Comparison of ENCODE assay signal across 1 cellular context in genomic region chr19:36210497-36210896, GRCh38.
TF ChIP-seq lines count a peak whose summit lies in the region.

No MANE protein-coding gene starts in this region.

TF ChIP-seq in IMR-90, 13 proteins besides CTCF, POLR2A, EP300 and RAD21:
- TF ChIP-seq CEBPB (IDR thresholded peaks at IDR 0.05; ENCODE audit: low read depth, low read length): no peak
- TF ChIP-seq SMC3 (IDR thresholded peaks at IDR 0.05; ENCODE audit: low read depth, low read length): no peak
- no peak for TF ChIP-seq RCOR1 (IDR thresholded peaks at IDR 0.05; ENCODE audit: insufficient replicate concordance, low read length)
- no peak for TF ChIP-seq USF2 (IDR thresholded peaks at IDR 0.05; ENCODE audit: low read depth, low read length)
- TF ChIP-seq MAZ (IDR thresholded peaks at IDR 0.05; ENCODE audit: borderline replicate concordance, low read depth, low read length): no peak
- TF ChIP-seq MAFK (IDR thresholded peaks at IDR 0.05; ENCODE audit: low read depth, low read length): no peak
- no peak for TF ChIP-seq CHD1 (IDR thresholded peaks at IDR 0.05; ENCODE audit: low read depth, low read length)
- TF ChIP-seq NFE2L2 (IDR thresholded peaks at IDR 0.05; ENCODE audit: low read depth, low read length): no peak
- TF ChIP-seq MXI1 (IDR thresholded peaks at IDR 0.05; ENCODE audit: borderline replicate concordance, low read depth, low read length): no peak
- no peak for TF ChIP-seq RFX5 (IDR thresholded peaks at IDR 0.05; ENCODE audit: low read depth, low read length)
- no peak for TF ChIP-seq ELK1 (IDR thresholded peaks at IDR 0.05; ENCODE audit: borderline replicate concordance, low read depth, low read length)
